ENCODE assay signal across 22 cellular contexts in genomic region chr7:77265666-77266065, GRCh38.
DNase-seq lines count a peak whose midpoint lies in the region; ATAC-seq, FAIRE-seq and TF ChIP-seq lines count a peak whose summit lies in the region.
"Had no signal": no experiment of that assay in that cellular context is flagged by ENCODE, and none has a peak within 500 bp of the region (broad histone marks: within the 10 kb centered on the region; RNA-seq: fewer than 3 reads in every experiment).

No MANE protein-coding gene starts in this region.

- peak overlapping the region; percentile 83 for H3K18ac ChIP-seq in IMR-90 (ENCODE audit: low read depth, low read length)

- H3K4ac ChIP-seq in IMR-90 (ENCODE audit: low read depth, low read length) = peak overlapping the region; percentile 54

- dilution Hi-C loops in IMR-90 (cut with HindIII; ENCODE audit: low sequenced_read_pairs, unreplicated experiment) = no loop called here

- H4K5ac ChIP-seq in IMR-90 (ENCODE audit: low read depth, low read length) = peak overlapping the region; percentile 87

- no peaks in the 10 kb centered on the region for H3K9me1 ChIP-seq in IMR-90 (ENCODE audit: insufficient read depth, low read length)

- BruUV-seq in IMR-90 (replicated peaks; lab: Mats Ljungman, UMichigan) = no TSS peak

- TF ChIP-seq RAD21 in IMR-90 (IDR thresholded peaks at IDR 0.05; ENCODE audit: low read length) = no peak

- H4K20me1 ChIP-seq in IMR-90 (ENCODE audit: insufficient read depth, low read length) = no peaks in the 10 kb centered on the region
- H4K20me1 ChIP-seq: BLaER1 treated with 17β-estradiol and CSF1 and Interleukin-3, amounts not matched to agents 10 nM and 100 nM had no signal

- FAIRE-seq in small intestine (lab: Jason Lieb, UNC) = no peak
- FAIRE-seq: G401.6, H54, K562, RCC 7860 had no signal

- ATAC-seq in activated CD8-positive, alpha-beta T cell treated with anti-CD3 and anti-CD28 coated beads for 36 hours = no peak
- no peak for ATAC-seq in activated CD8-positive, alpha-beta T cell treated with anti-CD3 and anti-CD28 coated beads, Interleukin-2, amount 10 ng/mL, durations not matched to agents 7 days and 5 days
- ATAC-seq in IMR-90 (ENCODE audit: low read depth) = no peak; the same call in 1 of the 2 replicates
- ATAC-seq in stimulated activated naive CD8-positive, alpha-beta T cell treated with anti-CD3 and anti-CD28 coated beads, Interleukin-15, amount 100 ng/mL, for 72 hours = no peak
- ATAC-seq: CD8-positive, alpha-beta T cell; K562; Right ventricle myocardium inferior had no signal

- peak overlapping the region in 1 of 2 experiments; percentile 49; a peak in 1 of 4 replicates for H4K8ac ChIP-seq in IMR-90 (ENCODE audit: low read depth in 2 of 2, low read length in 2 of 2)

- no peaks in the 10 kb centered on the region for H3K9me3 Mint-ChIP-seq in activated CD8-positive, alpha-beta T cell treated with anti-CD3 and anti-CD28 coated beads for 36 hours
- H3K9me3 Mint-ChIP-seq in activated CD8-positive, alpha-beta T cell treated with anti-CD3 and anti-CD28 coated beads, Interleukin-2, amount 10 ng/mL, durations not matched to agents 7 days and 5 days (ENCODE audit: insufficient read depth) = no peaks in the 10 kb centered on the region
- no peaks in the 10 kb centered on the region for H3K9me3 Mint-ChIP-seq in stimulated activated naive CD8-positive, alpha-beta T cell treated with anti-CD3 and anti-CD28 coated beads, Interleukin-15, amount 100 ng/mL, for 72 hours
- H3K9me3 Mint-ChIP-seq: CD8-positive, alpha-beta T cell had no signal

- H3K56ac ChIP-seq in IMR-90 (ENCODE audit: extremely low read depth, insufficient read depth, low read length) = no peak overlapping the region

- peak overlapping the region; percentile 21 for H2BK5ac ChIP-seq in IMR-90 (ENCODE audit: low read depth, low read length, poor library complexity, severe bottlenecking)

- no peak overlapping the region for H2AK9ac ChIP-seq in IMR-90 (replicated peaks; ENCODE audit: low read depth, low read length, poor library complexity)

- no peak overlapping the region for H3K4me3 Mint-ChIP-seq in activated CD8-positive, alpha-beta T cell treated with anti-CD3 and anti-CD28 coated beads for 36 hours
- H3K4me3 Mint-ChIP-seq in activated CD8-positive, alpha-beta T cell treated with anti-CD3 and anti-CD28 coated beads, Interleukin-2, amount 10 ng/mL, durations not matched to agents 7 days and 5 days = no peak overlapping the region
- H3K4me3 Mint-ChIP-seq in stimulated activated naive CD8-positive, alpha-beta T cell treated with anti-CD3 and anti-CD28 coated beads, Interleukin-15, amount 100 ng/mL, for 72 hours = no peak overlapping the region
- H3K4me3 Mint-ChIP-seq: CD8-positive, alpha-beta T cell had no signal

- H3K27ac Mint-ChIP-seq in activated CD8-positive, alpha-beta T cell treated with anti-CD3 and anti-CD28 coated beads for 36 hours = peak overlapping the region; percentile 27
- H3K27ac Mint-ChIP-seq in activated CD8-positive, alpha-beta T cell treated with anti-CD3 and anti-CD28 coated beads, Interleukin-2, amount 10 ng/mL, durations not matched to agents 7 days and 5 days = no peak overlapping the region
- no peak overlapping the region for H3K27ac Mint-ChIP-seq in stimulated activated naive CD8-positive, alpha-beta T cell treated with anti-CD3 and anti-CD28 coated beads, Interleukin-15, amount 100 ng/mL, for 72 hours
- H3K27ac Mint-ChIP-seq: CD8-positive, alpha-beta T cell had no signal

- peak overlapping the region; percentile 57; the same call in 1 of the 2 replicates for H2AK5ac ChIP-seq in IMR-90 (ENCODE audit: low read depth, low read length)

- H2BK20ac ChIP-seq in IMR-90 (ENCODE audit: low read depth, low read length) = peak overlapping the region; percentile 52; the same call in 1 of the 2 replicates

- no peaks in the 10 kb centered on the region for H3K36me3 Mint-ChIP-seq in activated CD8-positive, alpha-beta T cell treated with anti-CD3 and anti-CD28 coated beads for 36 hours (ENCODE audit: low read depth)
- H3K36me3 Mint-ChIP-seq in activated CD8-positive, alpha-beta T cell treated with anti-CD3 and anti-CD28 coated beads, Interleukin-2, amount 10 ng/mL, durations not matched to agents 7 days and 5 days (ENCODE audit: low read depth) = no peaks in the 10 kb centered on the region

- no peak overlapping the region; the same call in 1 of the 2 replicates for H4K91ac ChIP-seq in IMR-90 (ENCODE audit: insufficient read depth, low read depth, low read length)

- no peak overlapping the region for H2AFZ ChIP-seq in IMR-90 (replicated peaks; ENCODE audit: low read length, poor library complexity)

- no peak for TF ChIP-seq POLR2A in IMR-90 (IDR thresholded peaks at IDR 0.05; ENCODE audit: low read depth, low read length)

- WGBS in IMR-90 (ENCODE audit: extremely low coverage in 2 of 2, insufficient read length in 1 of 2), 2 experiments = no CpG with 5 or more reads among the region's 4 CpGs
- 77 to 80% (median 78%) methylated on average over 4 of the region's 4 CpGs for WGBS in small intestine, 3 donors

- POLR2A ChIA-PET in activated CD8-positive, alpha-beta T cell treated with anti-CD3 and anti-CD28 coated beads for 36 hours (lab: Charles Lee) = no interaction called here
- POLR2A ChIA-PET in activated CD8-positive, alpha-beta T cell treated with anti-CD3 and anti-CD28 coated beads, Interleukin-2, amount 10 ng/mL, durations not matched to agents 7 days and 5 days (lab: Charles Lee) = no interaction called here
- POLR2A ChIA-PET in IMR-90 (lab: Charles Lee; ENCODE audit: unreplicated experiment) = no interaction called here

- no peak overlapping the region for H3K23ac ChIP-seq in IMR-90 (ENCODE audit: low read depth, low read length)

- H3K27ac ChIP-seq in IMR-90 (ENCODE audit: insufficient read depth, low read length) (no peak overlapping the region), SJCRH30 (no peak overlapping the region), small intestine (ENCODE audit: low read depth in 1 of 2, low read length in 1 of 2) (no peak overlapping the region)
- H3K27ac ChIP-seq: BLaER1 treated with 17β-estradiol and CSF1 and Interleukin-3, amounts not matched to agents 10 nM and 100 nM had no signal

- TF ChIP-seq CTCF in activated CD8-positive, alpha-beta T cell treated with anti-CD3 and anti-CD28 coated beads for 36 hours (IDR thresholded peaks at IDR 0.05) = no peak
- no peak for TF ChIP-seq CTCF in IMR-90 (conservative IDR thresholded peaks at IDR 0.05; ENCODE audit: low read depth, low read length)

- no peaks in the 10 kb centered on the region for H3K79me1 ChIP-seq in IMR-90 (ENCODE audit: low read depth in 1 of 2, low read length in 2 of 2)

- in situ Hi-C loops in IMR-90 (cut with MboI; ENCODE audit: low sequenced_read_pairs) = no loop called here

- H3K36me3 ChIP-seq in IMR-90 (ENCODE audit: control insufficient read depth, insufficient read depth, low read length) (peaks cover 1% of the 10 kb centered on the region; the same call in 1 of the 2 replicates), SJCRH30 (no peaks in the 10 kb centered on the region), small intestine (ENCODE audit: control insufficient read depth in 2 of 2, insufficient read depth in 2 of 2, low read length in 2 of 2) (no peaks in the 10 kb centered on the region)
- H3K36me3 ChIP-seq: BLaER1 treated with 17β-estradiol and CSF1 and Interleukin-3, amounts not matched to agents 10 nM and 100 nM had no signal

- H3K9ac ChIP-seq in IMR-90 (ENCODE audit: low read depth, low read length) = no peak overlapping the region
- H3K9ac ChIP-seq: BLaER1 treated with 17β-estradiol and CSF1 and Interleukin-3, amounts not matched to agents 10 nM and 100 nM had no signal

- H2BK15ac ChIP-seq in IMR-90 (ENCODE audit: low read depth, low read length) = peak overlapping the region; percentile 85; the same call in 1 of the 3 replicates

- peaks cover 18% of the 10 kb centered on the region for H3K4me1 ChIP-seq in IMR-90 (ENCODE audit: control insufficient read depth, insufficient read depth, low read length)
- H3K4me1 ChIP-seq in SJCRH30 = peaks cover 14% of the 10 kb centered on the region
- H3K4me1 ChIP-seq in small intestine (ENCODE audit: control insufficient read depth in 2 of 2, insufficient read depth in 1 of 2, low read depth in 1 of 2, low read length in 1 of 2) = no peaks in the 10 kb centered on the region

- CTCF ChIA-PET in activated CD8-positive, alpha-beta T cell treated with anti-CD3 and anti-CD28 coated beads for 36 hours (lab: Charles Lee) = interaction anchor here (0.7 to 2.7 kb wide), 5 partner anchors 13 to 131 kb away, joined by 3 to 8 read pairs (median 3); no protein-coding TSS in a partner anchor
- CTCF ChIA-PET in activated CD8-positive, alpha-beta T cell treated with anti-CD3 and anti-CD28 coated beads, Interleukin-2, amount 10 ng/mL, durations not matched to agents 7 days and 5 days (lab: Charles Lee) = interaction anchor here (0.6 to 1.4 kb wide), 2 partner anchors 18 to 57 kb away, joined by 3 to 6 read pairs; no protein-coding TSS in a partner anchor
- CTCF ChIA-PET in IMR-90 (lab: Yijun Ruan, JAX) = no interaction called here

- H3K4me3 ChIP-seq in IMR-90 (ENCODE audit: insufficient read depth, low read depth, low read length) = no peak overlapping the region
- H3K4me3 ChIP-seq in SJCRH30 = no peak overlapping the region
- no peak overlapping the region for H3K4me3 ChIP-seq in small intestine (ENCODE audit: low read depth in 1 of 2, low read length in 2 of 2)
- H3K4me3 ChIP-seq: BLaER1 treated with 17β-estradiol and CSF1 and Interleukin-3, amounts not matched to agents 10 nM and 100 nM; K562 had no signal

- peak overlapping the region; percentile 22; the same call in 1 of the 2 replicates for H3K4me2 ChIP-seq in IMR-90 (ENCODE audit: low read depth, low read length)
- H3K4me2 ChIP-seq: BLaER1 treated with 17β-estradiol and CSF1 and Interleukin-3, amounts not matched to agents 10 nM and 100 nM had no signal

- peaks cover 14% of the 10 kb centered on the region for H3K4me1 Mint-ChIP-seq in activated CD8-positive, alpha-beta T cell treated with anti-CD3 and anti-CD28 coated beads for 36 hours (ENCODE audit: low read depth)
- H3K4me1 Mint-ChIP-seq in activated CD8-positive, alpha-beta T cell treated with anti-CD3 and anti-CD28 coated beads, Interleukin-2, amount 10 ng/mL, durations not matched to agents 7 days and 5 days (ENCODE audit: low read depth) = peaks cover 9% of the 10 kb centered on the region
- peaks cover 11% of the 10 kb centered on the region for H3K4me1 Mint-ChIP-seq in stimulated activated naive CD8-positive, alpha-beta T cell treated with anti-CD3 and anti-CD28 coated beads, Interleukin-15, amount 100 ng/mL, for 72 hours

- no peak overlapping the region for H3K14ac ChIP-seq in IMR-90 (replicated peaks; ENCODE audit: low read depth, low read length)

- H3K27me3 ChIP-seq in IMR-90 (ENCODE audit: control insufficient read depth, insufficient read depth, low read length) (no peaks in the 10 kb centered on the region), SJCRH30 (no peaks in the 10 kb centered on the region), small intestine (ENCODE audit: control insufficient read depth in 2 of 2, insufficient read depth in 2 of 2, low read length in 2 of 2) (no peaks in the 10 kb centered on the region)
- H3K27me3 ChIP-seq: BLaER1 treated with 17β-estradiol and CSF1 and Interleukin-3, amounts not matched to agents 10 nM and 100 nM had no signal

- intact Hi-C loops in activated CD8-positive, alpha-beta T cell treated with anti-CD3 and anti-CD28 coated beads for 36 hours (cut with micrococcal nuclease) = no loop called here
- intact Hi-C loops in IMR-90 (cut with micrococcal nuclease) = no loop called here

- H3K27me3 Mint-ChIP-seq in activated CD8-positive, alpha-beta T cell treated with anti-CD3 and anti-CD28 coated beads for 36 hours = no peaks in the 10 kb centered on the region
- H3K27me3 Mint-ChIP-seq in activated CD8-positive, alpha-beta T cell treated with anti-CD3 and anti-CD28 coated beads, Interleukin-2, amount 10 ng/mL, durations not matched to agents 7 days and 5 days (ENCODE audit: low read depth) = no peaks in the 10 kb centered on the region
- H3K27me3 Mint-ChIP-seq in stimulated activated naive CD8-positive, alpha-beta T cell treated with anti-CD3 and anti-CD28 coated beads, Interleukin-15, amount 100 ng/mL, for 72 hours = no peaks in the 10 kb centered on the region

- H2BK120ac ChIP-seq in IMR-90 (ENCODE audit: low read depth, low read length) = no peak overlapping the region

- no peak for DNase-seq in activated CD8-positive, alpha-beta T cell treated with anti-CD3 and anti-CD28 coated beads for 36 hours
- no peak for DNase-seq in activated CD8-positive, alpha-beta T cell treated with anti-CD3 and anti-CD28 coated beads, Interleukin-2, amount 10 ng/mL, durations not matched to agents 7 days and 5 days
- no peak for DNase-seq in IMR-90
- peak; percentile 22 to 24 for DNase-seq in SJCRH30
- DNase-seq in kidney tubule cell (ENCODE audit: low spot score) = peak; percentile 46
- no peak for DNase-seq in stimulated activated naive CD8-positive, alpha-beta T cell treated with anti-CD3 and anti-CD28 coated beads, Interleukin-15, amount 100 ng/mL, for 72 hours
- no peak for DNase-seq in NCI-H69 (lab: John Stamatoyannopoulos, UW)
- no peak for DNase-seq in small intestine
- DNase-seq: 8988T; CD8-positive, alpha-beta T cell; NCI-H1092 treated with DMSO at 0.1 percent for 48 hours; NCI-H146; NCI-H2029 treated with DMSO at 0.1 percent for 48 hours; NCI-H510A treated with DMSO at 0.1 percent for 48 hours; NCI-H774; NK-92 treated with Interleukin-12 subunit alpha and Interleukin-12 subunit beta, amount 100 ng/mL, for 24 hours had no signal

- no peaks in the 10 kb centered on the region for H3K9me3 ChIP-seq in IMR-90 (ENCODE audit: control insufficient read depth, insufficient read depth, low read length)
- peaks cover 4% of the 10 kb centered on the region; the same call in 1 of the 2 replicates for H3K9me3 ChIP-seq in SJCRH30 (replicated peaks)
- H3K9me3 ChIP-seq in small intestine (ENCODE audit: control insufficient read depth, low read depth) = no peaks in the 10 kb centered on the region

Comparison
In these comparisons a context has a peak if more than half of its experiments do, and no peak if none do; other contexts are left out.
1. DNase-seq: peak in SJCRH30 (2 of 2) and kidney tubule cell (single experiment); none in activated CD8-positive, alpha-beta T cell treated with anti-CD3 and anti-CD28 coated beads for 36 hours (single experiment), activated CD8-positive, alpha-beta T cell treated with anti-CD3 and anti-CD28 coated beads, Interleukin-2, amount 10 ng/mL, durations not matched to agents 7 days and 5 days (single experiment), IMR-90 (single experiment), stimulated activated naive CD8-positive, alpha-beta T cell treated with anti-CD3 and anti-CD28 coated beads, Interleukin-15, amount 100 ng/mL, for 72 hours (0 of 2), NCI-H69 (single experiment) and small intestine (single experiment).